Comparison of ENCODE assay signal across 19 cellular contexts in the genomic region with DNA sequence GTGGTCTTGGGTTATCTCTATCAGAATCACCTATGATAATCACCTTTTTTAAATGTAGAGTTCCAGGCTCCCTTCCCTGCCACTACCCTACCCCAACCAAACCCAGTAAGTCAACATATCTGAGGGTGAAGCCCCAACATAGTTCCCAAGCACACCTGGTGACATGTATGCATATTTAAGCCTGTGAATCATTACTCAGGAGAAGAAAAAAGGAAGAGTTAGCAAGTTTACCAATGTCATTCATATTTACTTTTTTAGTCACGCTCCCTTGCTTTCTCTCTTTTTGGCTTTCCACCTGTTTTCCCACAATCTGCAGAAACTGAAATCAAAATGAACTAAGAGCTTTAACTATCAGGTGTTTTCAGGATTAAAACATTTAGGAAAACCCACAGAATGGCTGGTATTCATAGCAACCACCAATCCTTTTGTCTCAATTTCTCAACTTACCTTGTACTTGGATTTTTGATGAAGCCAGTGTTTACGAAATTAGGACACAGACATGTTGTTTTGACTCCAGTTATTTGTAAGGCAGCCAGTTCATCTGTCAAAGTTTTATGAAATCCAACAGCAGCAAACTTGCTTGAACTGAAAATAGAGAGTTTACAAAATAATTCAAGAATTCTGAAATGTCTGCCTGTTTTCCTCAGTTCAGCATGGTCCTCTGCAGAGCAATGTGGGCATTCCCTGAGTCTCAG. TPM values are rescaled to one million over a fixed set of nuclear protein-coding genes. Genes with fewer than 3 reads are reported as not detected.
A peak's percentile ranks its signal among the peaks of the same experiment; 100 is the strongest.
DNase-seq lines count a peak whose midpoint lies in the region; ATAC-seq and TF ChIP-seq lines count a peak whose summit lies in the region.
"Had no signal": no experiment of that assay in that cellular context is flagged by ENCODE, and none has a peak within 500 bp of the region (broad histone marks: within the 10 kb centered on the region; RNA-seq: fewer than 3 reads in every experiment).

No MANE protein-coding gene starts in this region.

- H3K4me3 ChIP-seq in OCI-LY3 (ENCODE audit: low read length): no peak overlapping the region
- no peak overlapping the region for H3K4me3 ChIP-seq in epithelial cell of esophagus (ENCODE audit: low read length)
- H3K4me3 ChIP-seq: coronary artery, lung, SJSA1 had no signal

- peaks cover 50% of the 10 kb centered on the region for H3K36me3 Mint-ChIP-seq in CD4-positive, alpha-beta T cell (ENCODE audit: low read depth)
- H3K36me3 Mint-ChIP-seq in naive thymus-derived CD8-positive, alpha-beta T cell: peaks cover 6 to 67% (median 29%) of the 10 kb centered on the region in 3 donors
- peaks cover 22% of the 10 kb centered on the region for H3K36me3 Mint-ChIP-seq in activated T-helper 17 cell treated with anti-CD3 and anti-CD28 coated beads, Interleukin-2, amount 50 U/mL, for 72 hours (ENCODE audit: low read depth)
- H3K36me3 Mint-ChIP-seq in activated T-helper 2 cell treated with anti-CD3 and anti-CD28 coated beads, Interferon-gamma antibody, Interleukin-2, Interleukin-4, amounts not matched to agents 10 μg/mL and 5 μg/mL and 100 μg/mL, durations not matched to agents 14 hours and 24 hours and 36 hours (ENCODE audit: low read depth): peaks cover 19% of the 10 kb centered on the region

- CTCF ChIA-PET in CD4-positive, alpha-beta T cell (lab: Charles Lee): interaction anchor here (0.5 to 0.7 kb wide), 2 partner anchors 34 to 44 kb away, joined by 3 read pairs; a partner anchor contains a TSS

- no peaks in the 10 kb centered on the region for H3K27me3 Mint-ChIP-seq in CD4-positive, alpha-beta T cell
- no peaks in the 10 kb centered on the region for H3K27me3 Mint-ChIP-seq in naive thymus-derived CD8-positive, alpha-beta T cell
- no peaks in the 10 kb centered on the region for H3K27me3 Mint-ChIP-seq in activated T-helper 17 cell treated with anti-CD3 and anti-CD28 coated beads, Interleukin-2, amount 50 U/mL, for 72 hours
- no peaks in the 10 kb centered on the region for H3K27me3 Mint-ChIP-seq in activated T-helper 2 cell treated with anti-CD3 and anti-CD28 coated beads, Interferon-gamma antibody, Interleukin-2, Interleukin-4, amounts not matched to agents 10 μg/mL and 5 μg/mL and 100 μg/mL, durations not matched to agents 14 hours and 24 hours and 36 hours (ENCODE audit: low read depth)
- H3K27me3 Mint-ChIP-seq: activated CD8-positive, alpha-beta memory T cell treated with anti-CD3 and anti-CD28 coated beads, Interleukin-2, amount 10 ng/mL, durations not matched to agents 7 days and 5 days had no signal

- H3K4me1 Mint-ChIP-seq in CD4-positive, alpha-beta T cell (ENCODE audit: low read depth): peaks cover 6% of the 10 kb centered on the region
- H3K4me1 Mint-ChIP-seq in naive thymus-derived CD8-positive, alpha-beta T cell: peaks cover 0 to 2% (median under 1%) of the 10 kb centered on the region in 4 donors
- no peaks in the 10 kb centered on the region for H3K4me1 Mint-ChIP-seq in activated T-helper 17 cell treated with anti-CD3 and anti-CD28 coated beads, Interleukin-2, amount 50 U/mL, for 72 hours
- peaks cover 9% of the 10 kb centered on the region for H3K4me1 Mint-ChIP-seq in activated T-helper 2 cell treated with anti-CD3 and anti-CD28 coated beads, Interferon-gamma antibody, Interleukin-2, Interleukin-4, amounts not matched to agents 10 μg/mL and 5 μg/mL and 100 μg/mL, durations not matched to agents 14 hours and 24 hours and 36 hours (ENCODE audit: low read depth)

- peaks cover 22% of the 10 kb centered on the region for H3K4me1 ChIP-seq in OCI-LY3 (ENCODE audit: low read length)
- H3K4me1 ChIP-seq: SJSA1 had no signal

- ATAC-seq in CD4-positive, alpha-beta T cell (ENCODE audit: poor library complexity): no peak
- ATAC-seq in naive thymus-derived CD8-positive, alpha-beta T cell: no peak
- ATAC-seq in Right ventricle myocardium superior (ENCODE audit: poor library complexity): no peak
- no peak for ATAC-seq in HG03196 (IDR thresholded peaks at IDR 0.05; ENCODE audit: unreplicated experiment)
- no peak for ATAC-seq in activated T-helper 17 cell treated with anti-CD3 and anti-CD28 coated beads, Interleukin-2, amount 50 U/mL, for 72 hours (replicated peaks)
- ATAC-seq: activated CD4-positive, CD25-positive, alpha-beta regulatory T cell treated with anti-CD3 and anti-CD28 coated beads, Interleukin-2, amount 50 U/mL, for 24 hours; activated CD8-positive, alpha-beta memory T cell treated with anti-CD3 and anti-CD28 coated beads, Interleukin-2, amount 10 ng/mL, durations not matched to agents 7 days and 5 days; sciatic nerve had no signal

- peak overlapping the region; percentile 50 for H3K27ac Mint-ChIP-seq in CD4-positive, alpha-beta T cell
- peak overlapping the region in 7 of 10 donors; percentile 10 to 78 (median 34) for H3K27ac Mint-ChIP-seq in naive thymus-derived CD8-positive, alpha-beta T cell
- no peak overlapping the region for H3K27ac Mint-ChIP-seq in activated T-helper 17 cell treated with anti-CD3 and anti-CD28 coated beads, Interleukin-2, amount 50 U/mL, for 72 hours
- H3K27ac Mint-ChIP-seq in activated T-helper 2 cell treated with anti-CD3 and anti-CD28 coated beads, Interferon-gamma antibody, Interleukin-2, Interleukin-4, amounts not matched to agents 10 μg/mL and 5 μg/mL and 100 μg/mL, durations not matched to agents 14 hours and 24 hours and 36 hours: no peak overlapping the region
- H3K27ac Mint-ChIP-seq: activated CD8-positive, alpha-beta memory T cell treated with anti-CD3 and anti-CD28 coated beads, Interleukin-2, amount 10 ng/mL, durations not matched to agents 7 days and 5 days had no signal

- H3K9me3 Mint-ChIP-seq in CD4-positive, alpha-beta T cell: no peaks in the 10 kb centered on the region
- H3K9me3 Mint-ChIP-seq in naive thymus-derived CD8-positive, alpha-beta T cell: no peaks in the 10 kb centered on the region
- no peaks in the 10 kb centered on the region for H3K9me3 Mint-ChIP-seq in activated T-helper 17 cell treated with anti-CD3 and anti-CD28 coated beads, Interleukin-2, amount 50 U/mL, for 72 hours
- H3K9me3 Mint-ChIP-seq in activated T-helper 2 cell treated with anti-CD3 and anti-CD28 coated beads, Interferon-gamma antibody, Interleukin-2, Interleukin-4, amounts not matched to agents 10 μg/mL and 5 μg/mL and 100 μg/mL, durations not matched to agents 14 hours and 24 hours and 36 hours: peaks cover 4% of the 10 kb centered on the region

- intact Hi-C loops in CD4-positive, alpha-beta T cell (cut with DNase I, micrococcal nuclease): loop anchor here (5.0 to 10.0 kb wide), 4 partner anchors 35 to 490 kb away; a partner anchor contains a TSS
- intact Hi-C loops in Right ventricle myocardium superior (cut with DNase I): no loop called here
- intact Hi-C loops in activated T-helper 2 cell treated with anti-CD3 and anti-CD28 coated beads, Interferon-gamma antibody, Interleukin-2, Interleukin-4, amounts not matched to agents 10 μg/mL and 5 μg/mL and 100 μg/mL, durations not matched to agents 14 hours and 24 hours and 36 hours (cut with micrococcal nuclease): no loop called here

- no peak overlapping the region for H2AFZ ChIP-seq in OCI-LY3 (ENCODE audit: low read depth, low read length)

- H3K36me3 ChIP-seq in OCI-LY3 (replicated peaks; ENCODE audit: low read depth, low read length): peaks cover 11% of the 10 kb centered on the region

- DNase-seq in CD4-positive, alpha-beta T cell: no peak
- peak; percentile 81 for DNase-seq in epithelial cell of esophagus (ENCODE audit: low read depth)
- no peak for DNase-seq in naive thymus-derived CD8-positive, alpha-beta T cell
- DNase-seq in Right ventricle myocardium superior: no peak
- DNase-seq in activated T-helper 2 cell treated with anti-CD3 and anti-CD28 coated beads, Interferon-gamma antibody, Interleukin-2, Interleukin-4, amounts not matched to agents 10 μg/mL and 5 μg/mL and 100 μg/mL, durations not matched to agents 14 hours and 24 hours and 36 hours (ENCODE audit: low spot score): no peak
- DNase-seq: activated CD8-positive, alpha-beta memory T cell treated with anti-CD3 and anti-CD28 coated beads, Interleukin-2, amount 10 ng/mL, durations not matched to agents 7 days and 5 days; NCI-H187 treated with DMSO at 0.1 percent for 48 hours; NCI-H510A; stimulated activated CD4-positive, alpha-beta T cell treated with anti-CD3 and anti-CD28 coated beads, Interleukin-2, amount 100 ng/mL, for 24 hours; T-helper 2 cell had no signal

- no peaks in the 10 kb centered on the region for H3K9me3 ChIP-seq in CD4-positive, alpha-beta T cell (ENCODE audit: control insufficient read depth, low read length)
- no peaks in the 10 kb centered on the region for H3K9me3 ChIP-seq in OCI-LY3 (ENCODE audit: insufficient read depth, low read length)
- H3K9me3 ChIP-seq: SJSA1 had no signal

- H3K4me2 ChIP-seq in OCI-LY3 (ENCODE audit: low read length): no peak overlapping the region

- H3K27me3 ChIP-seq in CD4-positive, alpha-beta T cell (ENCODE audit: control insufficient read depth, insufficient read depth, low read length): no peaks in the 10 kb centered on the region
- H3K27me3 ChIP-seq in OCI-LY3 (ENCODE audit: low read depth, low read length): no peaks in the 10 kb centered on the region
- H3K27me3 ChIP-seq: SJSA1 had no signal

- no peaks in the 10 kb centered on the region for H3K79me2 ChIP-seq in OCI-LY3 (ENCODE audit: low read length)

- H3K4me3 Mint-ChIP-seq in CD4-positive, alpha-beta T cell: no peak overlapping the region
- H3K4me3 Mint-ChIP-seq in naive thymus-derived CD8-positive, alpha-beta T cell: no peak overlapping the region
- H3K4me3 Mint-ChIP-seq in activated T-helper 17 cell treated with anti-CD3 and anti-CD28 coated beads, Interleukin-2, amount 50 U/mL, for 72 hours: no peak overlapping the region
- no peak overlapping the region for H3K4me3 Mint-ChIP-seq in activated T-helper 2 cell treated with anti-CD3 and anti-CD28 coated beads, Interferon-gamma antibody, Interleukin-2, Interleukin-4, amounts not matched to agents 10 μg/mL and 5 μg/mL and 100 μg/mL, durations not matched to agents 14 hours and 24 hours and 36 hours (ENCODE audit: low read depth)
- H3K4me3 Mint-ChIP-seq: activated CD8-positive, alpha-beta memory T cell treated with anti-CD3 and anti-CD28 coated beads, Interleukin-2, amount 10 ng/mL, durations not matched to agents 7 days and 5 days had no signal

- POLR2A ChIA-PET in CD4-positive, alpha-beta T cell (lab: Charles Lee): interaction anchor here (0.5 kb wide), 1 partner anchor 257 kb away, joined by 3 read pairs; no protein-coding TSS in a partner anchor
- POLR2A ChIA-PET in naive thymus-derived CD8-positive, alpha-beta T cell (lab: Charles Lee): no interaction called here

- no peaks in the 10 kb centered on the region for H4K20me1 ChIP-seq in OCI-LY3 (ENCODE audit: insufficient read depth, low read length)

- TF ChIP-seq CTCF in CD4-positive, alpha-beta T cell (IDR thresholded peaks at IDR 0.05): no peak
- no peak for TF ChIP-seq CTCF in OCI-LY3 (IDR thresholded peaks at IDR 0.05; ENCODE audit: low read depth, low read length)
- no peak for TF ChIP-seq CTCF in epithelial cell of esophagus (IDR thresholded peaks at IDR 0.05; ENCODE audit: insufficient read depth, low read depth, low read length, missing control alignments)

- no peak overlapping the region for H3K27ac ChIP-seq in CD4-positive, alpha-beta T cell (ENCODE audit: low read depth, low read length)
- H3K27ac ChIP-seq in OCI-LY3 (ENCODE audit: low read length): peak overlapping the region; percentile 7; the same call in 1 of the 2 replicates
- H3K27ac ChIP-seq: coronary artery, SJSA1 had no signal

- H3K9ac ChIP-seq in OCI-LY3 (ENCODE audit: low read length): no peak overlapping the region

RNA-seq across cellular contexts. Expression of a gene that starts 34.0 kb away (rescaled TPM):
- 10 to 100 TPM; 34.9 to 36.5 TPM for total RNA-seq in CD4-positive, alpha-beta T cell
- 10 to 100 TPM; 74.5 to 77.1 TPM for total RNA-seq in naive thymus-derived CD8-positive, alpha-beta T cell
- polyA plus RNA-seq in naive thymus-derived CD8-positive, alpha-beta T cell: 100 to 1,000 TPM in 1 of 3 donors, 10 to 100 TPM in 2; 68.0 to 125 (median 97.0) TPM
- total RNA-seq in Right ventricle myocardium superior: 13.1 TPM
- 10 to 100 TPM; 17.6 to 22.4 TPM for total RNA-seq in activated T-helper 17 cell treated with anti-CD3 and anti-CD28 coated beads, Interleukin-2, amount 50 U/mL, for 72 hours
- 14.2 and 14.8 TPM in 2 replicates for total RNA-seq in activated T-helper 2 cell treated with anti-CD3 and anti-CD28 coated beads, Interferon-gamma antibody, Interleukin-2, Interleukin-4, amounts not matched to agents 10 μg/mL and 5 μg/mL and 100 μg/mL, durations not matched to agents 14 hours and 24 hours and 36 hours

RNA-seq across cellular contexts. Expression of a gene that starts 34.3 kb away (rescaled TPM):
- under 1 TPM; 0.17 to 0.27 TPM for total RNA-seq in CD4-positive, alpha-beta T cell
- 1 to 10 TPM in 1 of 2 experiments, under 1 TPM in 1; 0.94 to 1.5 TPM for total RNA-seq in naive thymus-derived CD8-positive, alpha-beta T cell
- polyA plus RNA-seq in naive thymus-derived CD8-positive, alpha-beta T cell: under 1 TPM in 2 of 3 donors, not detected in 1; 0.10 to 0.21 TPM
- 0.32 TPM for total RNA-seq in Right ventricle myocardium superior
- under 1 TPM in 1 of 2 donors, not detected in 1; 0.11 TPM for total RNA-seq in activated T-helper 17 cell treated with anti-CD3 and anti-CD28 coated beads, Interleukin-2, amount 50 U/mL, for 72 hours
- 0.16 and 0.32 TPM in 2 replicates for total RNA-seq in activated T-helper 2 cell treated with anti-CD3 and anti-CD28 coated beads, Interferon-gamma antibody, Interleukin-2, Interleukin-4, amounts not matched to agents 10 μg/mL and 5 μg/mL and 100 μg/mL, durations not matched to agents 14 hours and 24 hours and 36 hours
- total RNA-seq: OCI-LY7, SJSA1 had no signal

Comparison
In these comparisons a context has a peak if more than half of its experiments do, and no peak if none do; other contexts are left out.
1. H3K27ac Mint-ChIP-seq: peak in CD4-positive, alpha-beta T cell (single experiment) and naive thymus-derived CD8-positive, alpha-beta T cell (7 of 10); none in activated T-helper 17 cell treated with anti-CD3 and anti-CD28 coated beads, Interleukin-2, amount 50 U/mL, for 72 hours (single experiment) and activated T-helper 2 cell treated with anti-CD3 and anti-CD28 coated beads, Interferon-gamma antibody, Interleukin-2, Interleukin-4, amounts not matched to agents 10 μg/mL and 5 μg/mL and 100 μg/mL, durations not matched to agents 14 hours and 24 hours and 36 hours (single experiment).
2. intact Hi-C loops: an anchor here in CD4-positive, alpha-beta T cell (5.0 to 10.0 kb wide); none called in Right ventricle myocardium superior and activated T-helper 2 cell treated with anti-CD3 and anti-CD28 coated beads, Interferon-gamma antibody, Interleukin-2, Interleukin-4, amounts not matched to agents 10 μg/mL and 5 μg/mL and 100 μg/mL, durations not matched to agents 14 hours and 24 hours and 36 hours.